ENCODE assay signal across 17 cellular contexts in genomic region chr12:33437598-33437997, GRCh38. TPM values are rescaled to one million over a fixed set of nuclear protein-coding genes. Genes with fewer than 3 reads are reported as not detected.
A peak's percentile ranks its signal among the peaks of the same experiment; 100 is the strongest.
DNase-seq lines count a peak whose midpoint lies in the region; ATAC-seq and TF ChIP-seq lines count a peak whose summit lies in the region.
"Had no signal": no experiment of that assay in that cellular context is flagged by ENCODE, and none has a peak within 500 bp of the region (broad histone marks: within the 10 kb centered on the region; RNA-seq: fewer than 3 reads in every experiment).

No MANE protein-coding gene starts in this region.

- H3K9me3 Mint-ChIP-seq in nephron: no peaks in the 10 kb centered on the region
- peaks cover 0 to 4% (median 0%) of the 10 kb centered on the region in 9 donors for H3K9me3 Mint-ChIP-seq in naive thymus-derived CD8-positive, alpha-beta T cell

- no TSS peak for BruUV-seq in PC-9 (replicated peaks; lab: Mats Ljungman, UMichigan)

- H3K79me2 ChIP-seq in smooth muscle cell (ENCODE audit: low read depth): no peaks in the 10 kb centered on the region
- H3K79me2 ChIP-seq in PC-9 (ENCODE audit: low read depth): no peaks in the 10 kb centered on the region

- WGBS in smooth muscle cell (ENCODE audit: low lambda C conversion rate): 84% methylated on average over 7 of the region's 7 CpGs

- no peaks in the 10 kb centered on the region for H3K36me3 Mint-ChIP-seq in nephron (ENCODE audit: low read depth)
- H3K36me3 Mint-ChIP-seq in naive thymus-derived CD8-positive, alpha-beta T cell: peaks cover 0 to 4% (median 2%) of the 10 kb centered on the region in 3 donors
- H3K36me3 Mint-ChIP-seq: CD4-positive, alpha-beta memory T cell had no signal

- H3K4me1 Mint-ChIP-seq in nephron: peaks cover 4% of the 10 kb centered on the region
- H3K4me1 Mint-ChIP-seq in naive thymus-derived CD8-positive, alpha-beta T cell: peaks cover 0 to 9% (median 4%) of the 10 kb centered on the region in 4 donors

- H3K4me1 ChIP-seq in HUES6 (ENCODE audit: control insufficient read depth, insufficient read depth, low read length) (no peaks in the 10 kb centered on the region), smooth muscle cell (ENCODE audit: low read depth) (no peaks in the 10 kb centered on the region), PC-9 (replicated peaks; ENCODE audit: insufficient read depth) (no peaks in the 10 kb centered on the region)
- H3K4me1 ChIP-seq: BE2C had no signal

- H3K4me2 ChIP-seq in smooth muscle cell: no peak overlapping the region
- H3K4me2 ChIP-seq in PC-9: no peak overlapping the region

- POLR2A ChIA-PET in PC-9 (lab: Charles Lee; ENCODE audit: unreplicated experiment): no interaction called here
- POLR2A ChIA-PET in naive thymus-derived CD8-positive, alpha-beta T cell (lab: Charles Lee): no interaction called here

- H3K9me3 ChIP-seq in HUES6 (ENCODE audit: control insufficient read depth, insufficient read depth, low read depth, low read length) (no peaks in the 10 kb centered on the region), smooth muscle cell (replicated peaks; ENCODE audit: low read depth) (no peaks in the 10 kb centered on the region), PC-9 (ENCODE audit: insufficient read depth, low read depth) (peaks cover 13% of the 10 kb centered on the region; the same call in 1 of the 2 replicates)
- H3K9me3 ChIP-seq: BE2C had no signal

- TF ChIP-seq CTCF in coronary artery (IDR thresholded peaks at IDR 0.05): no peak
- TF ChIP-seq CTCF in nephron (IDR thresholded peaks at IDR 0.05; ENCODE audit: unreplicated experiment in 3 of 3): no peak
- TF ChIP-seq CTCF in smooth muscle cell (IDR thresholded peaks at IDR 0.05; ENCODE audit: borderline replicate concordance, insufficient read depth, poor library complexity, severe bottlenecking): no peak
- TF ChIP-seq CTCF in PC-9 (conservative IDR thresholded peaks at IDR 0.05): no peak

- H3F3A ChIP-seq in smooth muscle cell (ENCODE audit: low read depth) (no peaks in the 10 kb centered on the region), PC-9 (ENCODE audit: insufficient read depth, low read depth) (no peaks in the 10 kb centered on the region)

- H3K27me3 ChIP-seq in HUES6 (ENCODE audit: control insufficient read depth, insufficient read depth, low read length): peaks cover 50% of the 10 kb centered on the region
- H3K27me3 ChIP-seq in smooth muscle cell (ENCODE audit: low read depth): peaks cover 58% of the 10 kb centered on the region
- H3K27me3 ChIP-seq in PC-9 (ENCODE audit: insufficient read depth, low read depth): no peaks in the 10 kb centered on the region

- intact Hi-C loops in PC-9 (cut with micrococcal nuclease; ENCODE audit: unreplicated experiment): no loop called here

- H3K36me3 ChIP-seq in HUES6 (ENCODE audit: control insufficient read depth, insufficient read depth, low read length) (no peaks in the 10 kb centered on the region), smooth muscle cell (ENCODE audit: low read depth) (no peaks in the 10 kb centered on the region), PC-9 (ENCODE audit: low read depth) (no peaks in the 10 kb centered on the region)
- H3K36me3 ChIP-seq: BE2C had no signal

- DNase-seq in coronary artery (ENCODE audit: low spot score) (no peak), smooth muscle cell (lab: John Stamatoyannopoulos, UW; ENCODE audit: unreplicated experiment) (no peak), PC-9 (no peak), putamen (ENCODE audit: low spot score) (no peak)
- no peak for DNase-seq in naive thymus-derived CD8-positive, alpha-beta T cell
- DNase-seq: BE2C; CD4-positive, alpha-beta memory T cell; NCI-H1694; NCI-H446 treated with DMSO at 0.1 percent for 48 hours; NCI-H82 had no signal

- no peak for ATAC-seq in naive thymus-derived CD8-positive, alpha-beta T cell
- ATAC-seq: Panc1, Right ventricle myocardium inferior had no signal

- H3K27me3 Mint-ChIP-seq in nephron (ENCODE audit: low read depth): peaks cover 69% of the 10 kb centered on the region
- peaks cover 10 to 33% (median 30%) of the 10 kb centered on the region in 5 donors for H3K27me3 Mint-ChIP-seq in naive thymus-derived CD8-positive, alpha-beta T cell

- H3K27ac Mint-ChIP-seq in nephron: peak overlapping the region in 1 of 3 experiments; percentile 86
- H3K27ac Mint-ChIP-seq in naive thymus-derived CD8-positive, alpha-beta T cell: no peak overlapping the region
- H3K27ac Mint-ChIP-seq: CD4-positive, alpha-beta memory T cell had no signal

- H3K9me2 ChIP-seq in PC-9 (ENCODE audit: insufficient read depth): 0 out of 2 replicates have a peak, but pooled peaks cover 5% of the 10 kb centered on the region

- no peak overlapping the region for H2AFZ ChIP-seq in smooth muscle cell (ENCODE audit: low read depth)
- no peak overlapping the region for H2AFZ ChIP-seq in PC-9

- peak overlapping the region; percentile 92 to 97 (median 96) for H3K4me3 Mint-ChIP-seq in nephron
- no peak overlapping the region for H3K4me3 Mint-ChIP-seq in naive thymus-derived CD8-positive, alpha-beta T cell
- H3K4me3 Mint-ChIP-seq: CD4-positive, alpha-beta memory T cell had no signal

- H4K20me1 ChIP-seq in smooth muscle cell (ENCODE audit: low read depth) (no peaks in the 10 kb centered on the region), PC-9 (ENCODE audit: insufficient read depth) (no peaks in the 10 kb centered on the region)

- H3K27ac ChIP-seq in HUES6 (ENCODE audit: low read depth, low read length) (no peak overlapping the region), coronary artery (no peak overlapping the region), smooth muscle cell (ENCODE audit: low read depth) (no peak overlapping the region), PC-9 (no peak overlapping the region)
- H3K27ac ChIP-seq: SK-N-MC had no signal

- no peak overlapping the region for H3K9ac ChIP-seq in HUES6 (ENCODE audit: low read length)
- no peak overlapping the region for H3K9ac ChIP-seq in smooth muscle cell (ENCODE audit: low read depth)

- H3K4me3 ChIP-seq in HUES6 (ENCODE audit: low read depth, low read length) (peak overlapping the region; percentile 76; the same call in 1 of the 2 replicates), coronary artery (peak overlapping the region; percentile 75), smooth muscle cell (peak overlapping the region; percentile 90), PC-9 (no peak overlapping the region)
- H3K4me3 ChIP-seq: SK-N-MC had no signal

- CTCF ChIA-PET in PC-9 (lab: Charles Lee): no interaction called here

RNA-seq across cellular contexts. Expression of gene SYT10, which starts 2.0 kb away (rescaled TPM):
- 1.2 and 2.0 TPM in 2 replicates for total RNA-seq in smooth muscle cell
- 0.18 and 0.27 TPM in 2 replicates for polyA plus RNA-seq in smooth muscle cell
- not detected in 2 replicates for total RNA-seq in PC-9 (2021)
- total RNA-seq in naive thymus-derived CD8-positive, alpha-beta T cell: not detected
- polyA plus RNA-seq in naive thymus-derived CD8-positive, alpha-beta T cell: not detected
- total RNA-seq: CD4-positive, alpha-beta memory T cell; Daoy; Right ventricle myocardium inferior had no signal
- polyA plus RNA-seq: AG04450; CD4-positive, alpha-beta memory T cell had no signal

Comparison
In these comparisons a context has a peak if more than half of its experiments do, and no peak if none do; other contexts are left out.
1. H3K4me3 Mint-ChIP-seq: peak in nephron (3 of 3); none in naive thymus-derived CD8-positive, alpha-beta T cell (0 of 10).